In genomic region chr2:185687967-185688366, GRCh38 we compare ENCODE assay signal across 27 cellular contexts. TPM values are rescaled to one million over a fixed set of nuclear protein-coding genes. Genes with fewer than 3 reads are reported as not detected.
"Had no signal": no experiment of that assay in that cellular context is flagged by ENCODE, and none has a peak within 500 bp of the region (broad histone marks: within the 10 kb centered on the region; RNA-seq: fewer than 3 reads in every experiment).

No MANE protein-coding gene starts in this region.

- H3K36me3 Mint-ChIP-seq: memory B cell; naive thymus-derived CD8-positive, alpha-beta T cell; stimulated activated memory B cell treated with anti-CD40 and anti-IgM and Interleukin-4, amounts not matched to agents 10 μg/mL and 1 μg/mL and 100 μg/mL, for 72 hours had no signal

- H3K36me3 ChIP-seq: left ventricle myocardium inferior, neutrophil, right atrium auricular region, right lobe of liver, tibial nerve, upper lobe of left lung, vagina had no signal

- H3K27ac Mint-ChIP-seq: immature natural killer cell; memory B cell; naive thymus-derived CD8-positive, alpha-beta T cell; nephron; progenitor cell of endocrine pancreas; stimulated activated memory B cell treated with anti-CD40 and anti-IgM and Interleukin-4, amounts not matched to agents 10 μg/mL and 1 μg/mL and 100 μg/mL, for 72 hours; stimulated activated naive CD8-positive, alpha-beta T cell treated with anti-CD3 and anti-CD28 coated beads, Interleukin-15, amount 100 ng/mL, for 72 hours had no signal

- H3K4me1 Mint-ChIP-seq: immature natural killer cell; memory B cell; naive thymus-derived CD8-positive, alpha-beta T cell; nephron; stimulated activated memory B cell treated with anti-CD40 and anti-IgM and Interleukin-4, amounts not matched to agents 10 μg/mL and 1 μg/mL and 100 μg/mL, for 72 hours; stimulated activated naive CD8-positive, alpha-beta T cell treated with anti-CD3 and anti-CD28 coated beads, Interleukin-15, amount 100 ng/mL, for 72 hours had no signal

- ATAC-seq: left colon; naive thymus-derived CD8-positive, alpha-beta T cell; right lobe of liver; stimulated activated memory B cell treated with anti-CD40 and anti-IgM and Interleukin-4, amounts not matched to agents 10 μg/mL and 1 μg/mL and 100 μg/mL, for 72 hours; stimulated activated naive CD8-positive, alpha-beta T cell treated with anti-CD3 and anti-CD28 coated beads, Interleukin-15, amount 100 ng/mL, for 72 hours had no signal

- H3K9me3 ChIP-seq: neutrophil, right atrium auricular region, right lobe of liver, upper lobe of left lung, vagina had no signal

- H3K9ac ChIP-seq: parathyroid adenoma had no signal

- H3K79me2 ChIP-seq: parathyroid adenoma had no signal

- DNase-seq: hypothalamus; immature natural killer cell; kidney; left colon; left ventricle myocardium inferior; naive thymus-derived CD8-positive, alpha-beta T cell; occipital lobe; right lobe of liver; stimulated activated CD4-positive, alpha-beta T cell treated with anti-CD3 and anti-CD28 coated beads, Interleukin-1b, Interleukin-23, amount 100 ng/mL, for 48 hours; stimulated activated CD4-positive, alpha-beta T cell treated with anti-CD3 and anti-CD28 coated beads, Interleukin-2, amount 100 ng/mL, for 48 hours; stimulated activated CD4-positive, alpha-beta T cell treated with anti-CD3 and anti-CD28 coated beads, Interleukin-4, amount 100 ng/mL, for 4 hours; stimulated activated CD8-positive, alpha-beta memory T cell treated with anti-CD3 and anti-CD28 coated beads, Interleukin-4, amount 100 ng/mL, for 48 hours; stimulated activated naive CD4-positive, alpha-beta T cell treated with Interleukin-2 at 50 U/mL for 16 hours; stimulated activated naive CD8-positive, alpha-beta T cell treated with anti-CD3 and anti-CD28 coated beads, Interleukin-15, amount 100 ng/mL, for 72 hours; substantia nigra had no signal

- H3K4me3 ChIP-seq: left ventricle myocardium inferior, right atrium auricular region, right lobe of liver, smooth muscle cell, tibial nerve, upper lobe of left lung, vagina had no signal

- H3K27ac ChIP-seq: left ventricle myocardium inferior, neutrophil, parathyroid adenoma, right atrium auricular region, right lobe of liver, tibial nerve, upper lobe of left lung, vagina had no signal

- H3K4me1 ChIP-seq: left ventricle myocardium inferior, parathyroid adenoma, right atrium auricular region, right lobe of liver, tibial nerve, upper lobe of left lung, vagina had no signal

- H3K4me3 Mint-ChIP-seq: immature natural killer cell; memory B cell; naive thymus-derived CD8-positive, alpha-beta T cell; nephron; neural crest cell; stimulated activated memory B cell treated with anti-CD40 and anti-IgM and Interleukin-4, amounts not matched to agents 10 μg/mL and 1 μg/mL and 100 μg/mL, for 72 hours; stimulated activated naive CD8-positive, alpha-beta T cell treated with anti-CD3 and anti-CD28 coated beads, Interleukin-15, amount 100 ng/mL, for 72 hours had no signal

- H2AFZ ChIP-seq: parathyroid adenoma had no signal

- H3K27me3 Mint-ChIP-seq: memory B cell; naive thymus-derived CD8-positive, alpha-beta T cell; progenitor cell of endocrine pancreas; stimulated activated memory B cell treated with anti-CD40 and anti-IgM and Interleukin-4, amounts not matched to agents 10 μg/mL and 1 μg/mL and 100 μg/mL, for 72 hours; stimulated activated naive CD8-positive, alpha-beta T cell treated with anti-CD3 and anti-CD28 coated beads, Interleukin-15, amount 100 ng/mL, for 72 hours had no signal

- H3K27me3 ChIP-seq: neutrophil, right atrium auricular region, right lobe of liver, tibial nerve, upper lobe of left lung, vagina had no signal

- H3K4me2 ChIP-seq: smooth muscle cell had no signal

RNA-seq across cellular contexts. Expression of gene FSIP2, which starts 50.6 kb away (rescaled TPM):
- polyA plus RNA-seq: immature natural killer cell had no signal
